In genomic region chr14:105281354-105282097, GRCh38 we compare ENCODE assay signal across 8 cellular contexts. TPM values are rescaled to one million over a fixed set of nuclear protein-coding genes. Genes with fewer than 3 reads are reported as not detected.
DNase-seq lines count a peak whose midpoint lies in the region; ATAC-seq lines count a peak whose summit lies in the region.

No MANE protein-coding gene starts in this region.

- no peak for ATAC-seq in HG03457 (IDR thresholded peaks at IDR 0.05; ENCODE audit: unreplicated experiment)
- ATAC-seq in HG03442 (IDR thresholded peaks at IDR 0.05; ENCODE audit: unreplicated experiment): no peak

- DNase-seq in stimulated activated CD4-positive, alpha-beta T cell treated with anti-CD3 and anti-CD28 coated beads, Interleukin-15, amount 100 ng/mL, for 24 hours: peak; percentile 32
- no peak for DNase-seq in stimulated activated CD4-positive, alpha-beta T cell treated with anti-CD3 and anti-CD28 coated beads, Interleukin-2, amount 100 ng/mL, for 24 hours
- DNase-seq in NOMO-1 treated with DMSO at 0.1 percent for 48 hours (lab: John Stamatoyannopoulos, UW; ENCODE audit: unreplicated experiment) (peak; percentile 49), dermis blood vessel endothelial cell (peak; percentile 84), medulla oblongata (ENCODE audit: extremely low spot score) (peak; percentile 72), NCI-H446 treated with DMSO at 0.1 percent for 48 hours (lab: John Stamatoyannopoulos, UW) (no peak)

RNA-seq across cellular contexts. Expression of gene BRF1, which starts 19.3 kb away (rescaled TPM):
- 56.5 and 71.5 TPM in 2 replicates for total RNA-seq in dermis blood vessel endothelial cell

RNA-seq across cellular contexts. Expression of gene PACS2, which starts 33.0 kb away (rescaled TPM):
- 63.6 and 74.0 TPM in 2 replicates for total RNA-seq in dermis blood vessel endothelial cell

RNA-seq across cellular contexts. Expression of gene BTBD6, which starts 33.2 kb away (rescaled TPM):
- 68.1 and 81.5 TPM in 2 replicates for total RNA-seq in dermis blood vessel endothelial cell

Comparison
In these comparisons a context has a peak if more than half of its experiments do, and no peak if none do; other contexts are left out.
1. DNase-seq: peak in stimulated activated CD4-positive, alpha-beta T cell treated with anti-CD3 and anti-CD28 coated beads, Interleukin-15, amount 100 ng/mL, for 24 hours (single experiment), NOMO-1 treated with DMSO at 0.1 percent for 48 hours (single experiment), dermis blood vessel endothelial cell (single experiment) and medulla oblongata (single experiment); none in stimulated activated CD4-positive, alpha-beta T cell treated with anti-CD3 and anti-CD28 coated beads, Interleukin-2, amount 100 ng/mL, for 24 hours (0 of 2) and NCI-H446 treated with DMSO at 0.1 percent for 48 hours (single experiment).